In genomic region chr22:20241579-20242392, GRCh38 we compare ENCODE assay signal across 14 cellular contexts. TPM values are rescaled to one million over a fixed set of nuclear protein-coding genes. Genes with fewer than 3 reads are reported as not detected.
DNase-seq lines count a peak whose midpoint lies in the region; ATAC-seq, FAIRE-seq and TF ChIP-seq lines count a peak whose summit lies in the region.
"Had no signal": no experiment of that assay in that cellular context is flagged by ENCODE, and none has a peak within 500 bp of the region (broad histone marks: within the 10 kb centered on the region; RNA-seq: fewer than 3 reads in every experiment).

No MANE protein-coding gene starts in this region.

- CTCF ChIA-PET in HepG2 (lab: Yijun Ruan, JAX; ENCODE audit: low intra/inter-chr PET ratio, low total read pairs), result no interaction called here
- CTCF ChIA-PET in GM10248 (lab: Yijun Ruan, JAX), result interaction anchor here (1.2 kb wide), 1 partner anchor 85 kb away, joined by 4 read pairs; no protein-coding TSS in a partner anchor

- peaks cover 53% of the 10 kb centered on the region for H3K4me1 Mint-ChIP-seq in activated T-cell treated with anti-CD3 and anti-CD28 coated beads, Interleukin-2, amount 50 U/mL, for 4 hours (ENCODE audit: low read depth)
- H3K4me1 Mint-ChIP-seq in type B pancreatic cell (ENCODE audit: unreplicated experiment), result peaks cover 17% of the 10 kb centered on the region

- no peak for DNase-seq in activated T-cell treated with anti-CD3 and anti-CD28 coated beads, Interleukin-2, amount 50 U/mL, for 4 hours
- no peak for DNase-seq in activated T-cell treated with anti-CD3 and anti-CD28 coated beads for 4 hours
- peak in 39 of 58 donors; percentile 13 to 83 (median 52) for DNase-seq in anterior cingulate cortex (lab: John Stamatoyannopoulos, UW)
- no peak for DNase-seq in HepG2 (ENCODE audit: low spot score)
- peak in 31 of 49 donors; percentile 10 to 76 (median 45) for DNase-seq in substantia nigra (lab: John Stamatoyannopoulos, UW)
- DNase-seq in NCI-H748 treated with DMSO at 0.1 percent for 48 hours (lab: John Stamatoyannopoulos, UW), result no peak
- no peak for DNase-seq in GM10248 (ENCODE audit: extremely low spot score)
- no peak for DNase-seq in type B pancreatic cell (ENCODE audit: extremely low spot score, unreplicated experiment)
- DNase-seq: ACHN, body of pancreas, left lung, NCI-H2171, SIG-M5 had no signal

- FAIRE-seq in HepG2 (lab: Jason Lieb, UNC), result no peak

- BruUV-seq in HepG2 (replicated peaks; lab: Mats Ljungman, UMichigan), result no TSS peak

- H2AFZ ChIP-seq in HepG2 (ENCODE audit: low read length), result no peak overlapping the region

- TF ChIP-seq EP300 in HepG2 (IDR thresholded peaks at IDR 0.05; ENCODE audit: low read depth in 2 of 2, low read length in 2 of 2), result no peak
- no peak for TF ChIP-seq EP300 in HepG2 (CRISPR knock-in tag; IDR thresholded peaks at IDR 0.05; ENCODE audit: borderline replicate concordance)

- TF ChIP-seq POLR2A in HepG2 (IDR thresholded peaks at IDR 0.05; ENCODE audit: insufficient read depth in 1 of 2, low read depth in 2 of 2, low read length in 2 of 2), result no peak

- ATAC-seq in activated T-cell treated with anti-CD3 and anti-CD28 coated beads, Interleukin-2, amount 50 U/mL, for 4 hours, result no peak
- no peak for ATAC-seq in HepG2
- ATAC-seq: body of pancreas, left lung had no signal

- H3K4me3 ChIP-seq in HepG2 (replicated peaks in 1 of 3; ENCODE audit: insufficient read depth in 1 of 3, low read depth in 2 of 3, low read length in 3 of 3), result no peak overlapping the region
- H3K4me3 ChIP-seq: body of pancreas, left lung had no signal

- H3K27ac ChIP-seq in HepG2 (ENCODE audit: extremely low read length, insufficient read depth, low read length) (no peak overlapping the region), substantia nigra (ENCODE audit: low read depth, low read length, poor library complexity, severe bottlenecking) (peak overlapping the region; percentile 63)
- H3K27ac ChIP-seq: body of pancreas, left lung, neutrophil had no signal

- in situ Hi-C loops in HepG2 (cut with HindIII; ENCODE audit: extremely low pct_ligation_motif_present, low pct_unique_long_range_greater_than_20kb), result no loop called here

- POLR2A ChIA-PET in HepG2 (lab: Yijun Ruan, JAX) (no interaction called here), GM10248 (lab: Yijun Ruan, JAX) (no interaction called here)

- no peaks in the 10 kb centered on the region for H3K9me3 Mint-ChIP-seq in activated T-cell treated with anti-CD3 and anti-CD28 coated beads, Interleukin-2, amount 50 U/mL, for 4 hours
- no peaks in the 10 kb centered on the region for H3K9me3 Mint-ChIP-seq in type B pancreatic cell

- no peak for TF ChIP-seq RAD21 in HepG2 (CRISPR knock-in tag; IDR thresholded peaks at IDR 0.05)

- no peaks in the 10 kb centered on the region for H3K27me3 Mint-ChIP-seq in activated T-cell treated with anti-CD3 and anti-CD28 coated beads, Interleukin-2, amount 50 U/mL, for 4 hours (ENCODE audit: low read depth)
- H3K27me3 Mint-ChIP-seq in type B pancreatic cell, result no peaks in the 10 kb centered on the region

- TF ChIP-seq CTCF in HepG2 (CRISPR knock-in tag; IDR thresholded peaks at IDR 0.05) (no peak), GM10248 (IDR thresholded peaks at IDR 0.05; ENCODE audit: control extremely low read depth, extremely low read depth, low read depth, missing control alignments) (no peak), type B pancreatic cell (conservative IDR thresholded peaks at IDR 0.05) (no peak)

- peak overlapping the region; percentile 24 for H3K4me3 Mint-ChIP-seq in activated T-cell treated with anti-CD3 and anti-CD28 coated beads, Interleukin-2, amount 50 U/mL, for 4 hours
- H3K4me3 Mint-ChIP-seq in type B pancreatic cell, result no peak overlapping the region

- H3K27me3 ChIP-seq in HepG2 (ENCODE audit: control insufficient read depth in 1 of 2, insufficient read depth in 2 of 2, low read length in 2 of 2), result peaks cover 8 to 75% of the 10 kb centered on the region in 2 experiments; a peak in 4 of 5 replicates
- H3K27me3 ChIP-seq: body of pancreas, left lung, neutrophil had no signal

- H3K9me3 ChIP-seq in HepG2 (ENCODE audit: low read length), result no peaks in the 10 kb centered on the region
- H3K9me3 ChIP-seq: body of pancreas, left lung, neutrophil had no signal

- intact Hi-C loops in HepG2 (cut with micrococcal nuclease; ENCODE audit: unreplicated experiment), result no loop called here

- H3K36me3 ChIP-seq in HepG2 (replicated peaks in 1 of 2; ENCODE audit: control insufficient read depth in 1 of 2, insufficient read depth in 2 of 2, low read length in 2 of 2), result no peaks in the 10 kb centered on the region

- H3K36me3 Mint-ChIP-seq in activated T-cell treated with anti-CD3 and anti-CD28 coated beads, Interleukin-2, amount 50 U/mL, for 4 hours (ENCODE audit: insufficient read depth), result no peaks in the 10 kb centered on the region
- no peaks in the 10 kb centered on the region for H3K36me3 Mint-ChIP-seq in type B pancreatic cell

- H3K27ac Mint-ChIP-seq in type B pancreatic cell, result no peak overlapping the region

- H3K9ac ChIP-seq in HepG2 (ENCODE audit: insufficient read depth, low read depth, low read length), result no peak overlapping the region

- H3K79me2 ChIP-seq in HepG2 (ENCODE audit: insufficient read depth, low read length), result no peaks in the 10 kb centered on the region

- 0 out of 2 replicates have a peak, but pooled peaks cover 2% of the 10 kb centered on the region for H4K20me1 ChIP-seq in HepG2 (ENCODE audit: insufficient read depth, low read length)

- no peak overlapping the region for H3K4me2 ChIP-seq in HepG2 (ENCODE audit: low read depth, low read length)

- 0 out of 2 replicates have a peak, but pooled peaks cover 5% of the 10 kb centered on the region for H3K4me1 ChIP-seq in HepG2 (ENCODE audit: insufficient read depth, low read length)

- WGBS in HepG2 (ENCODE audit: low lambda C conversion rate), result 52% methylated on average over 18 of the region's 51 CpGs

TF ChIP-seq in HepG2, 621 proteins besides CTCF, POLR2A, EP300 and RAD21:
- TF ChIP-seq CREM (IDR thresholded peaks at IDR 0.05), result no peak
- TF ChIP-seq CREM (CRISPR knock-in tag; IDR thresholded peaks at IDR 0.05), result no peak
- 0 out of 2 replicates have a peak, but pooled peaks have one; percentile 8 for TF ChIP-seq PHF8 (CRISPR knock-in tag; IDR thresholded peaks at IDR 0.05)
- TF ChIP-seq, protein P1, sequence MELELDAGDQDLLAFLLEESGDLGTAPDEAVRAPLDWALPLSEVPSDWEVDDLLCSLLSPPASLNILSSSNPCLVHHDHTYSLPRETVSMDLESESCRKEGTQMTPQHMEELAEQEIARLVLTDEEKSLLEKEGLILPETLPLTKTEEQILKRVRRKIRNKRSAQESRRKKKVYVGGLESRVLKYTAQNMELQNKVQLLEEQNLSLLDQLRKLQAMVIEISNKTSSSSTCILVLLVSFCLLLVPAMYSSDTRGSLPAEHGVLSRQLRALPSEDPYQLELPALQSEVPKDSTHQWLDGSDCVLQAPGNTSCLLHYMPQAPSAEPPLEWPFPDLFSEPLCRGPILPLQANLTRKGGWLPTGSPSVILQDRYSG (CRISPR knock-in tag; IDR thresholded peaks at IDR 0.05), result no peak
TF ChIP-seq in HepG2: peak in this region for 1.

RNA-seq across cellular contexts. Expression of gene RTN4R, which starts 26.3 kb away (rescaled TPM):
- total RNA-seq in activated T-cell treated with anti-CD3 and anti-CD28 coated beads, Interleukin-2, amount 50 U/mL, for 4 hours, result 1 to 10 TPM in 2 of 3 donors, under 1 TPM in 1; 0.89 to 1.4 (median 1.0) TPM
- total RNA-seq in HepG2 (2016; rRNA removed; fragmentation: Illumina TruSeq; extraction: Trizol) (0.11 and 0.22 TPM in 2 replicates), type B pancreatic cell (ENCODE audit: low replicate concordance) (9.0 and 12.8 TPM in 2 replicates)
- 0.20 and 0.35 TPM in 2 replicates for total RNA-seq in HepG2 (2016; cell fraction: cytosol; rRNA removed; fragmentation: Illumina TruSeq; extraction: Trizol; ENCODE audit: low read depth)
- 0.10 and 0.35 TPM in 2 replicates for total RNA-seq in HepG2 (2016; cell fraction: insoluble cytoplasmic fraction; rRNA removed; fragmentation: Illumina TruSeq; extraction: Trizol)
- 0.49 and 0.93 TPM in 2 replicates for total RNA-seq in HepG2 (2016; cell fraction: membrane; rRNA removed; fragmentation: Illumina TruSeq; extraction: Trizol)
- total RNA-seq in HepG2 (2016; cell fraction: nucleus; rRNA removed; fragmentation: Illumina TruSeq; extraction: Trizol), result 0.65 TPM in 1 of 2 replicates, not detected in the other
- 0.54 and 0.77 TPM in 2 replicates for polyA plus RNA-seq in HepG2 (2011; rRNA removed)
- polyA plus RNA-seq in HepG2 (2011; cell fraction: cytosol; rRNA removed), result 0.36 and 1.4 TPM in 2 replicates
- polyA plus RNA-seq in HepG2 (2011; cell fraction: nucleus; rRNA removed), result 0.54 and 1.4 TPM in 2 replicates
- polyA plus RNA-seq in HepG2 (2012), result 0.07 and 0.17 TPM in 2 replicates
- 0.42 and 0.51 TPM in 2 replicates for polyA plus RNA-seq in HepG2 (2016; cell fraction: cytosol; fragmentation: Illumina TruSeq; extraction: Trizol; ENCODE audit: low read depth)
- polyA plus RNA-seq in HepG2 (2016; cell fraction: insoluble cytoplasmic fraction; fragmentation: Illumina TruSeq; extraction: Trizol; ENCODE audit: low read depth), result 0.57 and 0.67 TPM in 2 replicates
- 0.86 and 1.3 TPM in 2 replicates for polyA plus RNA-seq in HepG2 (2016; cell fraction: membrane; fragmentation: Illumina TruSeq; extraction: Trizol; ENCODE audit: low read depth)
- 0.70 and 1.5 TPM in 2 replicates for polyA plus RNA-seq in HepG2 (2016; cell fraction: nucleus; fragmentation: Illumina TruSeq; extraction: Trizol; ENCODE audit: insufficient read depth, low read depth)
- 2.3 and 4.0 TPM in 2 replicates for polyA minus RNA-seq in HepG2 (2011; rRNA and poly(A)+ RNA removed; ENCODE audit: low replicate concordance)
- polyA minus RNA-seq in HepG2 (2011; cell fraction: cytosol; rRNA and poly(A)+ RNA removed), result 0.99 and 1.4 TPM in 2 replicates
- polyA minus RNA-seq in HepG2 (2011; cell fraction: nucleus; rRNA and poly(A)+ RNA removed), result not detected in 2 replicates

Comparison
In these comparisons a context has a peak if more than half of its experiments do, and no peak if none do; other contexts are left out.
1. DNase-seq: peak in anterior cingulate cortex (39 of 58) and substantia nigra (31 of 49); none in activated T-cell treated with anti-CD3 and anti-CD28 coated beads, Interleukin-2, amount 50 U/mL, for 4 hours (single experiment), activated T-cell treated with anti-CD3 and anti-CD28 coated beads for 4 hours (single experiment), HepG2 (single experiment), NCI-H748 treated with DMSO at 0.1 percent for 48 hours (single experiment), GM10248 (single experiment) and type B pancreatic cell (single experiment).